ENCODE assay signal across 11 cellular contexts in genomic region chr9:109086221-109086620, GRCh38. TPM values are rescaled to one million over a fixed set of nuclear protein-coding genes. Genes with fewer than 3 reads are reported as not detected.
A peak's percentile ranks its signal among the peaks of the same experiment; 100 is the strongest.
DNase-seq lines count a peak whose midpoint lies in the region; ATAC-seq and TF ChIP-seq lines count a peak whose summit lies in the region.
"Had no signal": no experiment of that assay in that cellular context is flagged by ENCODE, and none has a peak within 500 bp of the region (broad histone marks: within the 10 kb centered on the region; RNA-seq: fewer than 3 reads in every experiment).

No MANE protein-coding gene starts in this region.

- H3K27me3 ChIP-seq in SK-N-SH (ENCODE audit: insufficient read depth): no peaks in the 10 kb centered on the region

- peaks cover 54% of the 10 kb centered on the region for H3K36me3 Mint-ChIP-seq in activated CD4-positive, alpha-beta T cell treated with anti-CD3 and anti-CD28 coated beads, Interleukin-2, amount 10 ng/mL, durations not matched to agents 24 days and 14 days (ENCODE audit: low read depth)
- H3K36me3 Mint-ChIP-seq in activated CD4-positive, alpha-beta T cell treated with anti-CD3 and anti-CD28 coated beads, Interleukin-2, amount 10 ng/mL, durations not matched to agents 7 days and 5 days (ENCODE audit: low read depth): peaks cover 45% of the 10 kb centered on the region
- peaks cover 30% of the 10 kb centered on the region for H3K36me3 Mint-ChIP-seq in type B pancreatic cell
- peaks cover 58% of the 10 kb centered on the region for H3K36me3 Mint-ChIP-seq in T-cell
- H3K36me3 Mint-ChIP-seq in naive thymus-derived CD8-positive, alpha-beta T cell: peaks cover 0 to 82% (median 21%) of the 10 kb centered on the region in 3 donors

- H2AFZ ChIP-seq in SK-N-SH (ENCODE audit: low read depth): no peak overlapping the region

- no peak overlapping the region for H3K27ac ChIP-seq in SK-N-SH (ENCODE audit: low read depth in 2 of 2, low read length in 1 of 2)

- H3K4me3 Mint-ChIP-seq in activated CD4-positive, alpha-beta T cell treated with anti-CD3 and anti-CD28 coated beads, Interleukin-2, amount 10 ng/mL, durations not matched to agents 24 days and 14 days: no peak overlapping the region
- no peak overlapping the region for H3K4me3 Mint-ChIP-seq in activated CD4-positive, alpha-beta T cell treated with anti-CD3 and anti-CD28 coated beads, Interleukin-2, amount 10 ng/mL, durations not matched to agents 7 days and 5 days
- H3K4me3 Mint-ChIP-seq in type B pancreatic cell (peak overlapping the region; percentile 20), T-cell (no peak overlapping the region)
- no peak overlapping the region for H3K4me3 Mint-ChIP-seq in naive thymus-derived CD8-positive, alpha-beta T cell
- H3K4me3 Mint-ChIP-seq: activated CD8-positive, alpha-beta memory T cell treated with anti-CD3 and anti-CD28 coated beads, Interleukin-2, amount 10 ng/mL, durations not matched to agents 7 days and 5 days had no signal

- peak; percentile 94 for ATAC-seq in HG03045 (IDR thresholded peaks at IDR 0.05; ENCODE audit: unreplicated experiment)
- no peak for ATAC-seq in T-cell (replicated peaks in 1 of 4)
- ATAC-seq in naive thymus-derived CD8-positive, alpha-beta T cell: no peak
- ATAC-seq: activated CD8-positive, alpha-beta memory T cell treated with anti-CD3 and anti-CD28 coated beads, Interleukin-2, amount 10 ng/mL, durations not matched to agents 7 days and 5 days had no signal

- H3K4me1 ChIP-seq in SK-N-SH (ENCODE audit: control insufficient read depth in 1 of 2, insufficient read depth in 2 of 2, low read depth in 1 of 2, low read length in 1 of 2): peaks cover 0 to 3% of the 10 kb centered on the region in 2 experiments; a peak in 2 of 4 replicates

- 93% methylated on average over 3 of the region's 3 CpGs for WGBS in SK-N-SH (ENCODE audit: low lambda C conversion rate)

- no peak overlapping the region for H3K4me2 ChIP-seq in SK-N-SH

- H3K9me2 ChIP-seq in SK-N-SH: no peaks in the 10 kb centered on the region

- TF ChIP-seq RAD21 in SK-N-SH (IDR thresholded peaks at IDR 0.05; ENCODE audit: low read length): no peak

- peaks cover 9% of the 10 kb centered on the region for H3K4me1 Mint-ChIP-seq in activated CD4-positive, alpha-beta T cell treated with anti-CD3 and anti-CD28 coated beads, Interleukin-2, amount 10 ng/mL, durations not matched to agents 24 days and 14 days
- H3K4me1 Mint-ChIP-seq in activated CD4-positive, alpha-beta T cell treated with anti-CD3 and anti-CD28 coated beads, Interleukin-2, amount 10 ng/mL, durations not matched to agents 7 days and 5 days: peaks cover 3% of the 10 kb centered on the region
- H3K4me1 Mint-ChIP-seq in type B pancreatic cell (ENCODE audit: unreplicated experiment) (peaks cover 8% of the 10 kb centered on the region), T-cell (peaks cover 13 to 19% (median 13%) of the 10 kb centered on the region in 3 donors)
- H3K4me1 Mint-ChIP-seq in naive thymus-derived CD8-positive, alpha-beta T cell: peaks cover 7 to 21% (median 11%) of the 10 kb centered on the region in 4 donors

- no peaks in the 10 kb centered on the region for H3K9me3 Mint-ChIP-seq in activated CD4-positive, alpha-beta T cell treated with anti-CD3 and anti-CD28 coated beads, Interleukin-2, amount 10 ng/mL, durations not matched to agents 24 days and 14 days
- H3K9me3 Mint-ChIP-seq in activated CD4-positive, alpha-beta T cell treated with anti-CD3 and anti-CD28 coated beads, Interleukin-2, amount 10 ng/mL, durations not matched to agents 7 days and 5 days: no peaks in the 10 kb centered on the region
- H3K9me3 Mint-ChIP-seq in type B pancreatic cell (no peaks in the 10 kb centered on the region), T-cell (no peaks in the 10 kb centered on the region)
- H3K9me3 Mint-ChIP-seq in naive thymus-derived CD8-positive, alpha-beta T cell: no peaks in the 10 kb centered on the region

- CTCF ChIA-PET in activated CD4-positive, alpha-beta T cell treated with anti-CD3 and anti-CD28 coated beads, Interleukin-2, amount 10 ng/mL, durations not matched to agents 7 days and 5 days (lab: Charles Lee): no interaction called here
- CTCF ChIA-PET in SK-N-SH (lab: Yijun Ruan, JAX) (no interaction called here), T-cell (lab: Charles Lee) (no interaction called here)

- no peak overlapping the region for H3K27ac Mint-ChIP-seq in activated CD4-positive, alpha-beta T cell treated with anti-CD3 and anti-CD28 coated beads, Interleukin-2, amount 10 ng/mL, durations not matched to agents 24 days and 14 days
- no peak overlapping the region for H3K27ac Mint-ChIP-seq in activated CD4-positive, alpha-beta T cell treated with anti-CD3 and anti-CD28 coated beads, Interleukin-2, amount 10 ng/mL, durations not matched to agents 7 days and 5 days
- H3K27ac Mint-ChIP-seq in type B pancreatic cell: peak overlapping the region; percentile 4
- no peak overlapping the region for H3K27ac Mint-ChIP-seq in T-cell
- H3K27ac Mint-ChIP-seq in naive thymus-derived CD8-positive, alpha-beta T cell: peak overlapping the region in 1 of 10 donors; percentile 3
- H3K27ac Mint-ChIP-seq: activated CD8-positive, alpha-beta memory T cell treated with anti-CD3 and anti-CD28 coated beads, Interleukin-2, amount 10 ng/mL, durations not matched to agents 7 days and 5 days had no signal

- H4K20me1 ChIP-seq in SK-N-SH (ENCODE audit: insufficient read depth): no peaks in the 10 kb centered on the region

- DNase-seq in activated CD4-positive, alpha-beta T cell treated with anti-CD3 and anti-CD28 coated beads, Interleukin-2, amount 10 ng/mL, durations not matched to agents 24 days and 14 days: peak; percentile 46
- no peak for DNase-seq in activated CD4-positive, alpha-beta T cell treated with anti-CD3 and anti-CD28 coated beads, Interleukin-2, amount 10 ng/mL, durations not matched to agents 7 days and 5 days
- DNase-seq in SK-N-SH: no peak
- no peak for DNase-seq in type B pancreatic cell (ENCODE audit: extremely low spot score, unreplicated experiment)
- DNase-seq in activated CD4-positive, CD25-positive, alpha-beta regulatory T cell treated with anti-CD3 and anti-CD28 coated beads, Interleukin-2, amount 50 U/mL, for 72 hours: no peak
- no peak for DNase-seq in T-cell
- no peak for DNase-seq in naive thymus-derived CD8-positive, alpha-beta T cell
- DNase-seq: 8988T; activated CD8-positive, alpha-beta memory T cell treated with anti-CD3 and anti-CD28 coated beads, Interleukin-2, amount 10 ng/mL, durations not matched to agents 7 days and 5 days; posterior cingulate gyrus had no signal

- TF ChIP-seq EP300 in SK-N-SH (IDR thresholded peaks at IDR 0.05; ENCODE audit: borderline replicate concordance in 1 of 2, low read depth in 1 of 2, low read length in 1 of 2): no peak

- peaks cover 47 to 66% of the 10 kb centered on the region in 2 experiments for H3K36me3 ChIP-seq in SK-N-SH (replicated peaks in 1 of 2; ENCODE audit: control insufficient read depth in 1 of 2, insufficient read depth in 2 of 2, low read length in 1 of 2)

- POLR2A ChIA-PET in activated CD4-positive, alpha-beta T cell treated with anti-CD3 and anti-CD28 coated beads, Interleukin-2, amount 10 ng/mL, durations not matched to agents 7 days and 5 days (lab: Charles Lee): no interaction called here
- POLR2A ChIA-PET in SK-N-SH (lab: Yijun Ruan, JAX) (no interaction called here), T-cell (lab: Charles Lee) (no interaction called here)
- POLR2A ChIA-PET in naive thymus-derived CD8-positive, alpha-beta T cell (lab: Charles Lee): no interaction called here

- peak; percentile 15; the same call in 1 of the 2 replicates for TF ChIP-seq CTCF in SK-N-SH (IDR thresholded peaks at IDR 0.05)
- no peak for TF ChIP-seq CTCF in type B pancreatic cell (conservative IDR thresholded peaks at IDR 0.05)

- no peak overlapping the region for H3K9ac ChIP-seq in SK-N-SH

- intact Hi-C loops in activated CD4-positive, alpha-beta T cell treated with anti-CD3 and anti-CD28 coated beads, Interleukin-2, amount 10 ng/mL, durations not matched to agents 24 days and 14 days (cut with micrococcal nuclease): no loop called here

- H3F3A ChIP-seq in SK-N-SH (replicated peaks; ENCODE audit: insufficient read depth): no peaks in the 10 kb centered on the region

- no peaks in the 10 kb centered on the region for H3K27me3 Mint-ChIP-seq in activated CD4-positive, alpha-beta T cell treated with anti-CD3 and anti-CD28 coated beads, Interleukin-2, amount 10 ng/mL, durations not matched to agents 24 days and 14 days
- no peaks in the 10 kb centered on the region for H3K27me3 Mint-ChIP-seq in activated CD4-positive, alpha-beta T cell treated with anti-CD3 and anti-CD28 coated beads, Interleukin-2, amount 10 ng/mL, durations not matched to agents 7 days and 5 days
- no peaks in the 10 kb centered on the region for H3K27me3 Mint-ChIP-seq in type B pancreatic cell
- no peaks in the 10 kb centered on the region for H3K27me3 Mint-ChIP-seq in T-cell
- H3K27me3 Mint-ChIP-seq in naive thymus-derived CD8-positive, alpha-beta T cell: no peaks in the 10 kb centered on the region
- H3K27me3 Mint-ChIP-seq: activated CD8-positive, alpha-beta memory T cell treated with anti-CD3 and anti-CD28 coated beads, Interleukin-2, amount 10 ng/mL, durations not matched to agents 7 days and 5 days had no signal

- no peaks in the 10 kb centered on the region for H3K9me3 ChIP-seq in SK-N-SH

- no peak overlapping the region for H3K4me3 ChIP-seq in SK-N-SH (ENCODE audit: low read depth in 2 of 2, low read length in 1 of 2)

- H3K79me2 ChIP-seq in SK-N-SH (ENCODE audit: insufficient read depth): peaks cover 64% of the 10 kb centered on the region; the same call in 1 of the 2 replicates

TF ChIP-seq in SK-N-SH, 30 proteins besides CTCF, POLR2A, EP300 and RAD21 (continues in another document):
- TF ChIP-seq FOSL2 (IDR thresholded peaks at IDR 0.05; ENCODE audit: borderline replicate concordance, low read depth): no peak

RNA-seq across cellular contexts. Expression of gene TMEM245, which starts 33.5 kb away (rescaled TPM):
- 26.7 and 27.0 TPM in 2 replicates for total RNA-seq in activated CD4-positive, alpha-beta T cell treated with anti-CD3 and anti-CD28 coated beads, Interleukin-2, amount 10 ng/mL, durations not matched to agents 24 days and 14 days
- total RNA-seq in activated CD4-positive, alpha-beta T cell treated with anti-CD3 and anti-CD28 coated beads, Interleukin-2, amount 10 ng/mL, durations not matched to agents 7 days and 5 days: 10 to 100 TPM; 30.6 to 34.7 TPM
- 17.5 and 26.0 TPM in 2 replicates for polyA plus RNA-seq in SK-N-SH (2012; rRNA removed)
- polyA plus RNA-seq in SK-N-SH (2012; cell fraction: cytosol; rRNA removed): 19.8 and 23.6 TPM in 2 replicates
- 9.1 and 19.6 TPM in 2 replicates for polyA plus RNA-seq in SK-N-SH (2012; cell fraction: nucleus; rRNA removed)
- 44.4 and 49.2 TPM in 2 replicates for total RNA-seq in type B pancreatic cell (ENCODE audit: low replicate concordance)
- total RNA-seq in T-cell: 10 to 100 TPM; 32.5 to 68.1 (median 52.5) TPM
- total RNA-seq in naive thymus-derived CD8-positive, alpha-beta T cell: 10 to 100 TPM; 71.3 to 72.4 TPM
- 10 to 100 TPM; 16.3 to 29.2 (median 25.3) TPM for polyA plus RNA-seq in naive thymus-derived CD8-positive, alpha-beta T cell
